8 cellular contexts compared by ENCODE assay signal in the genomic region with DNA sequence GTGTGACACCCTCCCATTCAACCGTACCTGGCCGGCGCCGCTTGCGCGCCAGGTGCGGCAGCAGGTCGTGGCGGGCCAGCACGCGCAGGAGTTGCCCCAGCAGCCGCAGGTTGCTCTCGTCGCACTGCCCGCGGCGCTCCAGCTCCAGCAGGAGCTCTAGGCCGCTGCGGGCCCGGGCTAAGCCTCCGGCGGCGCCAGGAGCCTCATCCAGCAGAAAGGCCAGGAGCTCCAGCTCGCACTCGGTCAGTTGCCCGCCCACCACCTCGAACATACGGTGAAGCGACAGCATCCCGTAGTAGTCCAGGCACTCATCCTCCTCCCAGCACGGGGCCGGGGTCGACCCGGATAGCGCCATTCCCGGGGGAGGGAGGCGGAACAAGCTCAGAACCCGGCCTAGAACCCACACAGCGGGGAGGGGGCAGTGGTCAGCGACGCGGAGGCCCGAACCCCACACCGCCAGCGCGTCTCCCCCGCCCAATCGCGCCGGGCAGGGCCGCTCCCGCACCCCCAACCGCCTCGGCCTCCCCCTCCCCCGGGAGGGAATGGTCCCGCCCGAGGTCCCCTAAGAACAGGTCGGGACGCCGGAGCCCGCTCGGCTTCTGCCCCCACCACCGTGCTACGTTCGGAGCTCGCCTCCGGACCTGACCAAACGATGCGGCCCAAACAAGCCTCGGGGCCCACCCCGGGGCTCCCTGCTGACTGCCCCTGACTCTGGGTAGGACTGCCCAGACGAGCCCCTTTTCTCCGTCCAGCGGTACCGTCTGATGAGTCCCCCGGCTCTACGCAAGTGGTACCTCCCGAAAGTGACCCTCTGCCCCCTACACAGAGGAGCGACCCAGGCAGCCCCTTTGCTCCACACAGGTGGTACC. TPM values are rescaled to one million over a fixed set of nuclear protein-coding genes. Genes with fewer than 3 reads are reported as not detected.
DNase-seq lines count a peak whose midpoint lies in the region; ATAC-seq and TF ChIP-seq lines count a peak whose summit lies in the region.

No MANE protein-coding gene starts in this region.

- no peak for TF ChIP-seq POLR2A in gastroesophageal sphincter (IDR thresholded peaks at IDR 0.05)

- peak overlapping the region; percentile 89 for H3K27ac ChIP-seq in CD4-positive, alpha-beta T cell (ENCODE audit: low read depth, low read length)
- peak overlapping the region; percentile 39 to 92 (median 84) for H3K27ac ChIP-seq in gastroesophageal sphincter
- peak overlapping the region; percentile 97 for H3K27ac ChIP-seq in neutrophil

- peaks cover 56% of the 10 kb centered on the region for H3K36me3 Mint-ChIP-seq in CD4-positive, alpha-beta T cell (ENCODE audit: low read depth)

- no peak for TF ChIP-seq EP300 in gastroesophageal sphincter (IDR thresholded peaks at IDR 0.05)

- TF ChIP-seq CTCF in CD4-positive, alpha-beta T cell (IDR thresholded peaks at IDR 0.05) = no peak
- TF ChIP-seq CTCF in gastroesophageal sphincter (IDR thresholded peaks at IDR 0.05) (no peak), neutrophil (IDR thresholded peaks at IDR 0.05) (no peak)

- H3K4me3 ChIP-seq in gastroesophageal sphincter (peak overlapping the region; percentile 61 to 68), neutrophil (ENCODE audit: low read depth in 1 of 2, low read length in 1 of 2) (peak overlapping the region; percentile 81 to 99)

- H3K9me3 Mint-ChIP-seq in CD4-positive, alpha-beta T cell = no peaks in the 10 kb centered on the region

- H3K4me1 Mint-ChIP-seq in CD4-positive, alpha-beta T cell (ENCODE audit: low read depth) = peaks cover 77% of the 10 kb centered on the region

- H3K27me3 ChIP-seq in CD4-positive, alpha-beta T cell (ENCODE audit: control insufficient read depth, insufficient read depth, low read length) = no peaks in the 10 kb centered on the region
- H3K27me3 ChIP-seq in gastroesophageal sphincter (no peaks in the 10 kb centered on the region), neutrophil (no peaks in the 10 kb centered on the region)

- H3K36me3 ChIP-seq in gastroesophageal sphincter = peaks cover 0 to 35% of the 10 kb centered on the region in 2 donors
- peaks cover 46% of the 10 kb centered on the region for H3K36me3 ChIP-seq in neutrophil

- WGBS in gastroesophageal sphincter (ENCODE audit: low coverage in 1 of 2), 2 donors = 0 to 20% methylated on average over 1 to 2 of the region's 79 CpGs

- peak overlapping the region; percentile 99 for H3K4me3 Mint-ChIP-seq in CD4-positive, alpha-beta T cell

- H3K9me3 ChIP-seq in CD4-positive, alpha-beta T cell (ENCODE audit: control insufficient read depth, low read length) = no peaks in the 10 kb centered on the region
- H3K9me3 ChIP-seq in gastroesophageal sphincter = no peaks in the 10 kb centered on the region
- no peaks in the 10 kb centered on the region for H3K9me3 ChIP-seq in neutrophil

- no peak for ATAC-seq in CD4-positive, alpha-beta T cell (ENCODE audit: poor library complexity)
- peak; percentile 1 for ATAC-seq in GM21717 (IDR thresholded peaks at IDR 0.05; ENCODE audit: unreplicated experiment)
- ATAC-seq in gastroesophageal sphincter = peak; percentile 6

- no peaks in the 10 kb centered on the region for H3K27me3 Mint-ChIP-seq in CD4-positive, alpha-beta T cell

- POLR2A ChIA-PET in CD4-positive, alpha-beta T cell (lab: Charles Lee) = interaction anchor here (0.6 to 6.5 kb wide), 10 partner anchors 9 to 97 kb away, joined by 3 to 70 read pairs (median 5); a partner anchor contains a TSS

- intact Hi-C loops in CD4-positive, alpha-beta T cell (cut with DNase I, micrococcal nuclease) = loop anchor here (1.0 to 5.0 kb wide), 4 partner anchors 18 to 66 kb away; no protein-coding TSS in a partner anchor

- CTCF ChIA-PET in CD4-positive, alpha-beta T cell (lab: Charles Lee) = interaction anchor here (0.6 to 1.5 kb wide), 4 partner anchors 24 to 132 kb away, joined by 3 to 4 read pairs (median 3); a partner anchor contains a TSS

- peak overlapping the region; percentile 93 for H3K27ac Mint-ChIP-seq in CD4-positive, alpha-beta T cell

- DNase-seq in CD4-positive, alpha-beta T cell = peak in 5 of 10 experiments; percentile 16 to 45 (median 19)
- DNase-seq in NCI-H146 (lab: John Stamatoyannopoulos, UW) (peak; percentile 80), SIG-M5 treated with dmso at 0.1 percent for 504 hours (lab: John Stamatoyannopoulos, UW; ENCODE audit: unreplicated experiment) (no peak), mucosa of gallbladder (ENCODE audit: low spot score) (no peak)
- peak; percentile 12 for DNase-seq in activated T-helper 9 cell treated with anti-CD3 and anti-CD28 coated beads, Interleukin-2, amount 50 U/mL, for 16 hours (ENCODE audit: low read depth)

- peaks cover 0 to 80% (median 23%) of the 10 kb centered on the region in 3 donors for H3K4me1 ChIP-seq in gastroesophageal sphincter
- peaks cover 70 to 77% of the 10 kb centered on the region in 2 experiments for H3K4me1 ChIP-seq in neutrophil (ENCODE audit: control insufficient read depth in 1 of 2, insufficient read depth in 1 of 2, low read depth in 1 of 2, low read length in 1 of 2)

RNA-seq across cellular contexts. Expression of a gene that starts 0.6 kb away (rescaled TPM):
- total RNA-seq in CD4-positive, alpha-beta T cell = 100 to 1,000 TPM in 1 of 2 experiments, 10 to 100 TPM in 1; 96.5 to 103 TPM
- total RNA-seq in gastroesophageal sphincter (10 to 100 TPM; 31.1 to 39.3 (median 33.4) TPM), mucosa of gallbladder (35.0 TPM)

RNA-seq across cellular contexts. Expression of a gene that starts 3.2 kb away (rescaled TPM):
- total RNA-seq in CD4-positive, alpha-beta T cell = 1 to 10 TPM; 5.0 to 6.2 TPM
- total RNA-seq in gastroesophageal sphincter (10 to 100 TPM in 1 of 4 donors, 1 to 10 TPM in 3; 4.6 to 10.4 (median 7.8) TPM), mucosa of gallbladder (12.1 TPM)

RNA-seq across cellular contexts. Expression of a gene that starts 25.5 kb away (rescaled TPM):
- total RNA-seq in CD4-positive, alpha-beta T cell = 10 to 100 TPM; 13.6 to 13.9 TPM
- 10 to 100 TPM; 30.8 to 51.0 (median 35.1) TPM for total RNA-seq in gastroesophageal sphincter
- 49.8 TPM for total RNA-seq in mucosa of gallbladder

RNA-seq across cellular contexts. Expression of a gene that starts 38.0 kb away (rescaled TPM):
- 100 to 1,000 TPM; 105 to 113 TPM for total RNA-seq in CD4-positive, alpha-beta T cell
- total RNA-seq in gastroesophageal sphincter (10 to 100 TPM; 28.4 to 46.4 (median 39.9) TPM), mucosa of gallbladder (68.3 TPM)

RNA-seq across cellular contexts. Expression of a gene that starts 52.2 kb away (rescaled TPM):
- 100 to 1,000 TPM; 114 to 119 TPM for total RNA-seq in CD4-positive, alpha-beta T cell
- total RNA-seq in gastroesophageal sphincter (10 to 100 TPM; 31.4 to 69.4 (median 49.0) TPM), mucosa of gallbladder (93.4 TPM)

Comparison
In these comparisons a context has a peak if more than half of its experiments do, and no peak if none do; other contexts are left out.
1. DNase-seq: peak in NCI-H146 (single experiment) and activated T-helper 9 cell treated with anti-CD3 and anti-CD28 coated beads, Interleukin-2, amount 50 U/mL, for 16 hours (single experiment); none in SIG-M5 treated with dmso at 0.1 percent for 504 hours (single experiment) and mucosa of gallbladder (single experiment).
2. Peak in every context shown above with its lines, with median percentiles within 50 percentile points of each other: H3K27ac ChIP-seq.